In genomic region chr5:113807384-113808053, GRCh38 we compare ENCODE assay signal across 10 cellular contexts.
DNase-seq lines count a peak whose midpoint lies in the region; ATAC-seq and TF ChIP-seq lines count a peak whose summit lies in the region.
"Had no signal": no experiment of that assay in that cellular context is flagged by ENCODE, and none has a peak within 500 bp of the region (broad histone marks: within the 10 kb centered on the region; RNA-seq: fewer than 3 reads in every experiment).

No MANE protein-coding gene starts in this region.

- intact Hi-C loops in transverse colon (cut with DNase I; ENCODE audit: low total_unique reads): no loop called here

- H3K27ac ChIP-seq in mesenchymal stem cell (ENCODE audit: low read length, poor library complexity, severe bottlenecking) (no peak overlapping the region), transverse colon (peak overlapping the region; percentile 17 to 54 (median 38))

- TF ChIP-seq POLR2A in transverse colon (IDR thresholded peaks at IDR 0.05): no peak

- no peaks in the 10 kb centered on the region for H3K79me1 ChIP-seq in mesenchymal stem cell (replicated peaks; ENCODE audit: low read length, poor library complexity, severe bottlenecking)

- no peak overlapping the region for H2BK12ac ChIP-seq in mesenchymal stem cell (ENCODE audit: low read length in 2 of 2)

- H3K4me2 ChIP-seq in mesenchymal stem cell (ENCODE audit: low read length, poor library complexity, severe bottlenecking): no peak overlapping the region

- no peak overlapping the region for H4K8ac ChIP-seq in mesenchymal stem cell (ENCODE audit: low read length)

- no peak for ATAC-seq in GM21825 (IDR thresholded peaks at IDR 0.05; ENCODE audit: unreplicated experiment)
- no peak for ATAC-seq in GM21786 (IDR thresholded peaks at IDR 0.05; ENCODE audit: unreplicated experiment)
- ATAC-seq: stimulated activated effector memory CD8-positive, alpha-beta T cell treated with anti-CD3 and anti-CD28 coated beads, Interleukin-12 subunit alpha, Interleukin-12 subunit beta, amount 100 ng/mL, for 72 hours had no signal

- WGBS in mesenchymal stem cell: 49% methylated on average over 8 of the region's 8 CpGs
- WGBS in transverse colon (ENCODE audit: low coverage in 1 of 2), 2 donors: 20 to 54% methylated on average over 2 to 8 of the region's 8 CpGs

- DNase-seq in NCI-H1694 treated with DMSO at 0.1 percent for 48 hours (lab: John Stamatoyannopoulos, UW): peak; percentile 5
- peak; percentile 66 for DNase-seq in cerebellum (ENCODE audit: low spot score)
- DNase-seq in mesenchymal stem cell: peak; percentile 30
- DNase-seq in transverse colon: no peak
- DNase-seq in NCI-H187 treated with DMSO at 0.1 percent for 48 hours (lab: John Stamatoyannopoulos, UW): no peak
- DNase-seq: immature natural killer cell had no signal

- H3K27me3 ChIP-seq in mesenchymal stem cell (ENCODE audit: control insufficient read depth in 1 of 2, insufficient read depth in 1 of 2, low read length in 2 of 2) (no peaks in the 10 kb centered on the region), transverse colon (no peaks in the 10 kb centered on the region)

- H2AFZ ChIP-seq in mesenchymal stem cell (ENCODE audit: low read depth, low read length): no peak overlapping the region

- no peak overlapping the region for H4K91ac ChIP-seq in mesenchymal stem cell (ENCODE audit: low read length)

- TF ChIP-seq CTCF in transverse colon (IDR thresholded peaks at IDR 0.05): no peak

- no peak overlapping the region for H2BK120ac ChIP-seq in mesenchymal stem cell (ENCODE audit: low read depth, low read length)

- no peak overlapping the region for H3K14ac ChIP-seq in mesenchymal stem cell (ENCODE audit: low read length in 2 of 2)

- no peak overlapping the region for H2AK5ac ChIP-seq in mesenchymal stem cell (ENCODE audit: low read length, severe bottlenecking)

- peak overlapping the region; percentile 70 for H3K9ac ChIP-seq in mesenchymal stem cell (ENCODE audit: low read length)

- H3K23ac ChIP-seq in mesenchymal stem cell (ENCODE audit: low read length in 2 of 2): no peak overlapping the region

- H3K36me3 ChIP-seq in mesenchymal stem cell (ENCODE audit: control insufficient read depth in 1 of 2, insufficient read depth in 2 of 2, low read depth in 1 of 2, low read length in 2 of 2): no peaks in the 10 kb centered on the region
- no peaks in the 10 kb centered on the region for H3K36me3 ChIP-seq in transverse colon

- H3K4me1 ChIP-seq in mesenchymal stem cell (ENCODE audit: control insufficient read depth, insufficient read depth, low read depth, low read length): peaks cover 2% of the 10 kb centered on the region
- H3K4me1 ChIP-seq in transverse colon: peaks cover 0 to 23% (median 0%) of the 10 kb centered on the region in 4 donors

- H3K9me3 ChIP-seq in mesenchymal stem cell (ENCODE audit: control insufficient read depth, low read length) (no peaks in the 10 kb centered on the region), transverse colon (no peaks in the 10 kb centered on the region)

- no peak overlapping the region for H3K18ac ChIP-seq in mesenchymal stem cell (ENCODE audit: low read depth in 1 of 2, low read length in 2 of 2)

- H3K4ac ChIP-seq in mesenchymal stem cell (ENCODE audit: low read depth in 1 of 2, low read length in 2 of 2): no peak overlapping the region

- no peak for TF ChIP-seq EP300 in transverse colon (IDR thresholded peaks at IDR 0.05; ENCODE audit: low read depth)

- H2BK15ac ChIP-seq in mesenchymal stem cell (ENCODE audit: low read depth, poor library complexity, severe bottlenecking): no peak overlapping the region

- peak overlapping the region in 1 of 2 experiments; percentile 44 for H3K4me3 ChIP-seq in mesenchymal stem cell (ENCODE audit: insufficient read depth in 1 of 2, low read depth in 1 of 2, low read length in 2 of 2)
- no peak overlapping the region for H3K4me3 ChIP-seq in transverse colon
- H3K4me3 ChIP-seq: skin epidermis had no signal

- H2BK5ac ChIP-seq in mesenchymal stem cell (ENCODE audit: low read depth, low read length, poor library complexity, severe bottlenecking): no peak overlapping the region

- in situ Hi-C loops in transverse colon (cut with MboI; ENCODE audit: low pct_ligation_motif_present in 1 of 4, low pct_unique_long_range_greater_than_20kb in 1 of 4, low sequenced_read_pairs in 3 of 4): no loop called here

Comparison
In these comparisons a context has a peak if more than half of its experiments do, and no peak if none do; other contexts are left out.
1. DNase-seq: peak in NCI-H1694 treated with DMSO at 0.1 percent for 48 hours (single experiment), cerebellum (single experiment) and mesenchymal stem cell (single experiment); none in transverse colon (single experiment) and NCI-H187 treated with DMSO at 0.1 percent for 48 hours (single experiment).